ENCODE assay signal across 8 cellular contexts in genomic region chr12:57693659-57694458, GRCh38. TPM values are rescaled to one million over a fixed set of nuclear protein-coding genes. Genes with fewer than 3 reads are reported as not detected.
A peak's percentile ranks its signal among the peaks of the same experiment; 100 is the strongest.
DNase-seq lines count a peak whose midpoint lies in the region; ATAC-seq and TF ChIP-seq lines count a peak whose summit lies in the region.

Gene OS9, plus strand, starts transcription at chr12:57694132. Its CDS starts 30 bp downstream, at chr12:57694162.

- no peaks in the 10 kb centered on the region for H3F3A ChIP-seq in PC-3 (ENCODE audit: low read length, unreplicated experiment)

- H2AFZ ChIP-seq in PC-3 (ENCODE audit: low read length) = peak within 1 kb of the TSS; percentile 98

- no peak within 1 kb of the TSS for H3K27ac ChIP-seq in PC-3 (ENCODE audit: low read length)
- peak within 1 kb of the TSS; percentile 62 for H3K27ac ChIP-seq in muscle layer of colon (ENCODE audit: low read depth, low read length)

- POLR2A ChIA-PET in PC-3 (lab: Charles Lee; ENCODE audit: unreplicated experiment) = no interaction called here

- H3K36me3 ChIP-seq in PC-3 (ENCODE audit: low read depth, low read length) (peaks cover 23% of the 10 kb centered on the region; the same call in 1 of the 2 replicates), muscle layer of colon (ENCODE audit: insufficient read depth, low read length) (peaks cover 29% of the 10 kb centered on the region)

- TF ChIP-seq CTCF in PC-3 (conservative IDR thresholded peaks at IDR 0.05; ENCODE audit: low read depth, low read length) = peak; percentile 74

- peak; percentile 95 for DNase-seq in DMS79 (lab: John Stamatoyannopoulos, UW)
- peak; percentile 100 for DNase-seq in Jurkat, Clone E6-1 (ENCODE audit: low read depth, low spot score)
- peak; percentile 99 for DNase-seq in PC-3
- DNase-seq in activated T-cell treated with anti-CD3 and anti-CD28 coated beads, Interleukin-2, amount 50 U/mL, for 1 hour = peak; percentile 84
- DNase-seq in stimulated activated CD8-positive, alpha-beta memory T cell treated with anti-CD3 and anti-CD28 coated beads, Interleukin-7, amount 100 ng/mL, for 24 hours (ENCODE audit: low read depth) = peak; percentile 84

- H3K9ac ChIP-seq in PC-3 (ENCODE audit: low read length) (peak within 1 kb of the TSS; percentile 75), muscle layer of colon (ENCODE audit: low read length) (peak within 1 kb of the TSS; percentile 90)

- peak; percentile 96 for ATAC-seq in GM21619 (IDR thresholded peaks at IDR 0.05; ENCODE audit: unreplicated experiment)
- peak; percentile 98 for ATAC-seq in PC-3
- ATAC-seq in esophagus mucosa = peak; percentile 99

- H3K9me2 ChIP-seq in PC-3 (replicated peaks; ENCODE audit: low read length) = no peaks in the 10 kb centered on the region

- peaks cover 16% of the 10 kb centered on the region for H3K79me2 ChIP-seq in PC-3 (ENCODE audit: low read length)

- BruUV-seq in PC-3 (replicated peaks; lab: Mats Ljungman, UMichigan) = no TSS peak

- no peaks in the 10 kb centered on the region for H3K9me3 ChIP-seq in PC-3 (ENCODE audit: low read length)
- no peaks in the 10 kb centered on the region for H3K9me3 ChIP-seq in muscle layer of colon (ENCODE audit: low read length)

- CTCF ChIA-PET in PC-3 (lab: Charles Lee) = no interaction called here

- peak within 1 kb of the TSS; percentile 100 for H3K4me2 ChIP-seq in PC-3 (ENCODE audit: low read length)

- H3K4me3 ChIP-seq in Jurkat, Clone E6-1 (ENCODE audit: low read length) = peak within 1 kb of the TSS; percentile 97
- peak within 1 kb of the TSS; percentile 97 for H3K4me3 ChIP-seq in PC-3 (ENCODE audit: low read length)
- H3K4me3 ChIP-seq in muscle layer of colon (ENCODE audit: low read depth in 1 of 2, low read length in 2 of 2) = peak within 1 kb of the TSS; percentile 92 to 97

- H3K4me1 ChIP-seq in PC-3 (ENCODE audit: insufficient read depth, low read length) (peaks cover 12% of the 10 kb centered on the region), muscle layer of colon (ENCODE audit: insufficient read depth, low read length) (peaks cover 11% of the 10 kb centered on the region)

- no peaks in the 10 kb centered on the region for H4K20me1 ChIP-seq in PC-3 (ENCODE audit: low read length)

- intact Hi-C loops in PC-3 (cut with micrococcal nuclease) = loop anchor here (1.0 to 5.0 kb wide), 2 partner anchors 61 to 112 kb away; partner anchors contain the start of gene B4GALNT1

- H3K27me3 ChIP-seq in PC-3 (ENCODE audit: low read length) (no peaks in the 10 kb centered on the region), muscle layer of colon (ENCODE audit: control insufficient read depth in 1 of 2, insufficient read depth in 2 of 2, low read length in 2 of 2) (no peaks in the 10 kb centered on the region)

RNA-seq across cellular contexts. Expression of gene OS9, which starts in this region (rescaled TPM):
- polyA plus RNA-seq in Jurkat, Clone E6-1 (2012; ENCODE audit: insufficient read depth, insufficient read length) = 88.1 TPM
- 145 and 223 TPM in 2 replicates for total RNA-seq in PC-3 (2014; rRNA removed)
- total RNA-seq in esophagus mucosa = 156 TPM
